Comparison of ENCODE assay signal across 3 cellular contexts in the genomic region with DNA sequence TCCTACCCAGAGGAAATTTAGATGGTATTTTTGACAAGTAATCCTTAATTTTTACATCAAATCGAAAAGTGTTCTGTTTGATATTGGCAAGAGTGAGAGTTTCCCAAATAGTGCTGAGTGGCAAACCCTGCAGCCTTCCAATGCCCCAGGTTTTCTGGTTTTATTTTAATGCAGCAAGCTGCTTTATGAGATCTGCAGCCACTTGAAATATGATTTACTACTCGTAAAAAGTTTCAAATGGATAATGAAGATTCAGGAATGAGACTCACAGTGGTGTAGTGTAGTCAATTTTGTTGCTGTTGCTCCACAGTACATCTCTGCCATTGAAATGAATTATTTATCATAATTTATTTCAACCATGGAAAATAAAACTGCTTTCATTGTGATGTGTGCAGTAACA.
"Had no signal": no experiment of that assay in that cellular context is flagged by ENCODE, and none has a peak within 500 bp of the region (broad histone marks: within the 10 kb centered on the region; RNA-seq: fewer than 3 reads in every experiment).

No MANE protein-coding gene starts in this region.

- H3K4me3 ChIP-seq: GM12878 had no signal

- DNase-seq: GDM1, GF-D8 had no signal
